ENCODE assay signal across 30 cellular contexts in genomic region chr3:171821778-171822358, GRCh38. TPM values are rescaled to one million over a fixed set of nuclear protein-coding genes. Genes with fewer than 3 reads are reported as not detected.
DNase-seq lines count a peak whose midpoint lies in the region; ATAC-seq, FAIRE-seq and TF ChIP-seq lines count a peak whose summit lies in the region.
"Had no signal": no experiment of that assay in that cellular context is flagged by ENCODE, and none has a peak within 500 bp of the region (broad histone marks: within the 10 kb centered on the region; RNA-seq: fewer than 3 reads in every experiment).

No MANE protein-coding gene starts in this region.

- FAIRE-seq in RCC 7860 (lab: Jason Lieb, UNC) (peak; percentile 49), endothelial cell of umbilical vein (lab: Jason Lieb, UNC) (no peak)
- FAIRE-seq: A204.1, GM12892, HTR-8/SVneo had no signal

- CTCF ChIA-PET in endothelial cell of umbilical vein (lab: Charles Lee) = interaction anchor here (1.1 to 1.4 kb wide), 2 partner anchors 12 to 31 kb away, joined by 3 to 6 read pairs; partner anchors contain the start of gene PLD1

- BruUV-seq in endothelial cell of umbilical vein (replicated peaks; lab: Mats Ljungman, UMichigan) = no TSS peak

- DNase-seq in activated naive CD8-positive, alpha-beta T cell treated with anti-CD3 and anti-CD28 coated beads, Interleukin-2, amount 50 U/mL, for 24 hours = no peak
- DNase-seq in activated naive CD8-positive, alpha-beta T cell treated with anti-CD3 and anti-CD28 coated beads for 36 hours = no peak
- DNase-seq in RCC 7860 (ENCODE audit: low spot score) = no peak
- no peak for DNase-seq in endothelial cell of umbilical vein (ENCODE audit: low read depth, low spot score)
- DNase-seq in stimulated activated naive CD8-positive, alpha-beta T cell treated with anti-CD3 and anti-CD28 coated beads, Interleukin-15, Interleukin-2, amounts not matched to agents 100 U/mL and 50 U/mL, for 24 hours = no peak
- DNase-seq in activated T-cell treated with anti-CD3 and anti-CD28 coated beads for 4 hours = no peak
- DNase-seq in LoVo (ENCODE audit: low spot score) = no peak
- DNase-seq: AML-193; CD4-positive, alpha-beta T cell; COR-L47; DMS79; EL; GDM1; H9; KG1; NCI-H1048; NCI-H1417; NCI-H1694 treated with DMSO at 0.1 percent for 48 hours; NCI-H2081; NCI-H2227 treated with DMSO at 0.1 percent for 48 hours; NCI-H510A; NCI-H69; SHP77 had no signal

- dilution Hi-C loops in endothelial cell of umbilical vein (cut with MboI; ENCODE audit: extremely low pct_ligation_motif_present, low sequenced_read_pairs) = no loop called here

- no peak overlapping the region for H3K4me3 ChIP-seq in endothelial cell of umbilical vein (replicated peaks in 1 of 3; ENCODE audit: insufficient read depth in 1 of 3, low read depth in 1 of 3, low read length in 3 of 3)
- H3K4me3 ChIP-seq: BLaER1 treated with 17β-estradiol and CSF1 and Interleukin-3, amounts not matched to agents 10 nM and 100 nM; GM23338 had no signal

- H3K79me2 ChIP-seq in endothelial cell of umbilical vein (ENCODE audit: control insufficient read depth, insufficient read depth, low read length) = no peaks in the 10 kb centered on the region

- no peak overlapping the region for H3K4me3 Mint-ChIP-seq in activated naive CD8-positive, alpha-beta T cell treated with anti-CD3 and anti-CD28 coated beads, Interleukin-2, amount 50 U/mL, for 24 hours
- H3K4me3 Mint-ChIP-seq in activated naive CD8-positive, alpha-beta T cell treated with anti-CD3 and anti-CD28 coated beads for 36 hours = no peak overlapping the region
- H3K4me3 Mint-ChIP-seq: CD4-positive, alpha-beta T cell; GM23338; H9 had no signal

- no peak for TF ChIP-seq CTCF in endothelial cell of umbilical vein (IDR thresholded peaks at IDR 0.05; ENCODE audit: extremely low read depth in 1 of 2, insufficient read depth in 1 of 2, low read depth in 1 of 2, low read length in 2 of 2)

- no peak overlapping the region for H2AFZ ChIP-seq in endothelial cell of umbilical vein (ENCODE audit: low read depth, low read length)
- H2AFZ ChIP-seq: GM23338 had no signal

- no peaks in the 10 kb centered on the region for H3K9me3 ChIP-seq in endothelial cell of umbilical vein (replicated peaks; ENCODE audit: control insufficient read depth, insufficient read depth, low read length)

- intact Hi-C loops in endothelial cell of umbilical vein (cut with micrococcal nuclease) = no loop called here

- no peaks in the 10 kb centered on the region for H4K20me1 ChIP-seq in endothelial cell of umbilical vein (replicated peaks; ENCODE audit: control insufficient read depth, extremely low read depth, insufficient read depth, low read length)
- H4K20me1 ChIP-seq: BLaER1 treated with 17β-estradiol and CSF1 and Interleukin-3, amounts not matched to agents 10 nM and 100 nM had no signal

- H3K36me3 Mint-ChIP-seq in activated naive CD8-positive, alpha-beta T cell treated with anti-CD3 and anti-CD28 coated beads, Interleukin-2, amount 50 U/mL, for 24 hours (ENCODE audit: low read depth) = no peaks in the 10 kb centered on the region
- H3K36me3 Mint-ChIP-seq in activated naive CD8-positive, alpha-beta T cell treated with anti-CD3 and anti-CD28 coated beads for 36 hours = no peaks in the 10 kb centered on the region

- no peak overlapping the region for H3K4me2 ChIP-seq in endothelial cell of umbilical vein (ENCODE audit: insufficient read depth, low read length)
- H3K4me2 ChIP-seq: BLaER1 treated with 17β-estradiol and CSF1 and Interleukin-3, amounts not matched to agents 10 nM and 100 nM; GM23338 had no signal

- no peak for TF ChIP-seq POLR2A in endothelial cell of umbilical vein (IDR thresholded peaks at IDR 0.05; ENCODE audit: low read depth, low read length)

- H3K4me1 ChIP-seq in endothelial cell of umbilical vein (ENCODE audit: control insufficient read depth, extremely low read depth, insufficient read depth, low read length) = peaks cover 17% of the 10 kb centered on the region

- H3K27ac Mint-ChIP-seq in activated naive CD8-positive, alpha-beta T cell treated with anti-CD3 and anti-CD28 coated beads, Interleukin-2, amount 50 U/mL, for 24 hours = no peak overlapping the region
- no peak overlapping the region for H3K27ac Mint-ChIP-seq in activated naive CD8-positive, alpha-beta T cell treated with anti-CD3 and anti-CD28 coated beads for 36 hours
- H3K27ac Mint-ChIP-seq: CD4-positive, alpha-beta T cell; GM23338; H9 had no signal

- H3K4me1 Mint-ChIP-seq in activated naive CD8-positive, alpha-beta T cell treated with anti-CD3 and anti-CD28 coated beads, Interleukin-2, amount 50 U/mL, for 24 hours = peaks cover 13% of the 10 kb centered on the region
- H3K4me1 Mint-ChIP-seq in activated naive CD8-positive, alpha-beta T cell treated with anti-CD3 and anti-CD28 coated beads for 36 hours = peaks cover 10% of the 10 kb centered on the region

- no peaks in the 10 kb centered on the region for H3K36me3 ChIP-seq in endothelial cell of umbilical vein (ENCODE audit: control insufficient read depth in 2 of 2, extremely low read depth in 1 of 2, insufficient read depth in 2 of 2, low read length in 2 of 2)
- H3K36me3 ChIP-seq: BLaER1 treated with 17β-estradiol and CSF1 and Interleukin-3, amounts not matched to agents 10 nM and 100 nM had no signal

- H3K9me3 Mint-ChIP-seq in activated naive CD8-positive, alpha-beta T cell treated with anti-CD3 and anti-CD28 coated beads, Interleukin-2, amount 50 U/mL, for 24 hours = no peaks in the 10 kb centered on the region
- H3K9me3 Mint-ChIP-seq in activated naive CD8-positive, alpha-beta T cell treated with anti-CD3 and anti-CD28 coated beads for 36 hours = peaks cover 1% of the 10 kb centered on the region
- H3K9me3 Mint-ChIP-seq: CD4-positive, alpha-beta T cell; GM23338; H9 had no signal

- peaks cover 21% of the 10 kb centered on the region for H3K27me3 Mint-ChIP-seq in activated naive CD8-positive, alpha-beta T cell treated with anti-CD3 and anti-CD28 coated beads, Interleukin-2, amount 50 U/mL, for 24 hours
- peaks cover 33% of the 10 kb centered on the region for H3K27me3 Mint-ChIP-seq in activated naive CD8-positive, alpha-beta T cell treated with anti-CD3 and anti-CD28 coated beads for 36 hours

- no peaks in the 10 kb centered on the region for H3K27me3 ChIP-seq in endothelial cell of umbilical vein (ENCODE audit: control insufficient read depth in 2 of 2, insufficient read depth in 2 of 2, low read length in 2 of 2)
- H3K27me3 ChIP-seq: BLaER1 treated with 17β-estradiol and CSF1 and Interleukin-3, amounts not matched to agents 10 nM and 100 nM had no signal

- POLR2A ChIA-PET in endothelial cell of umbilical vein (lab: Charles Lee) = no interaction called here

- H3K9ac ChIP-seq in endothelial cell of umbilical vein (replicated peaks; ENCODE audit: extremely low read depth, insufficient read depth, low read length) = no peak overlapping the region
- H3K9ac ChIP-seq: BLaER1 treated with 17β-estradiol and CSF1 and Interleukin-3, amounts not matched to agents 10 nM and 100 nM had no signal

- no peaks in the 10 kb centered on the region for H3K9me1 ChIP-seq in endothelial cell of umbilical vein (replicated peaks; ENCODE audit: control insufficient read depth, extremely low read depth, insufficient read depth, low read length)

- no peak overlapping the region for H3K27ac ChIP-seq in endothelial cell of umbilical vein (ENCODE audit: insufficient read depth, low read depth, low read length)
- H3K27ac ChIP-seq: BLaER1 treated with 17β-estradiol and CSF1 and Interleukin-3, amounts not matched to agents 10 nM and 100 nM; RWPE1 had no signal

- peak; percentile 68 for ATAC-seq in activated naive CD8-positive, alpha-beta T cell treated with anti-CD3 and anti-CD28 coated beads, Interleukin-2, amount 50 U/mL, for 24 hours
- peak; percentile 49 for ATAC-seq in stimulated activated naive CD8-positive, alpha-beta T cell treated with anti-CD3 and anti-CD28 coated beads, Interleukin-15, Interleukin-2, amounts not matched to agents 100 U/mL and 50 U/mL, for 24 hours
- ATAC-seq in GM21529 (IDR thresholded peaks at IDR 0.05; ENCODE audit: unreplicated experiment) = no peak
- ATAC-seq: GM23338 had no signal

TF ChIP-seq in endothelial cell of umbilical vein, 7 proteins besides CTCF, POLR2A, EP300 and RAD21:
- TF ChIP-seq EZH2 (IDR thresholded peaks at IDR 0.05; ENCODE audit: borderline replicate concordance, low read depth, low read length, severe bottlenecking) (no peak), FOS (IDR thresholded peaks at IDR 0.05; ENCODE audit: borderline replicate concordance, insufficient read depth, low read length) (peak; percentile 24)

RNA-seq across cellular contexts. Expression of gene PLD1, which starts 11.6 kb away (rescaled TPM):
- under 1 TPM; 0.18 to 0.52 TPM for total RNA-seq in activated naive CD8-positive, alpha-beta T cell treated with anti-CD3 and anti-CD28 coated beads for 36 hours
- 75.6 and 108 TPM in 2 replicates for total RNA-seq in endothelial cell of umbilical vein
- 35.7 and 42.0 TPM in 2 replicates for polyA plus RNA-seq in endothelial cell of umbilical vein
- polyA plus RNA-seq in endothelial cell of umbilical vein (2011; cell fraction: cytosol; rRNA removed) = 33.4 and 33.6 TPM in 2 replicates
- polyA plus RNA-seq in endothelial cell of umbilical vein (2011; cell fraction: nucleus; rRNA removed) = 169 and 198 TPM in 2 replicates
- 32.5 and 45.4 TPM in 2 replicates for polyA plus RNA-seq in endothelial cell of umbilical vein (2012)
- polyA minus RNA-seq in endothelial cell of umbilical vein = 168 and 217 TPM in 2 replicates
- polyA minus RNA-seq in endothelial cell of umbilical vein (2011; cell fraction: cytosol; rRNA and poly(A)+ RNA removed) = 10.1 TPM
- 352 and 548 TPM in 2 replicates for polyA minus RNA-seq in endothelial cell of umbilical vein (2011; cell fraction: nucleus; rRNA and poly(A)+ RNA removed)

RNA-seq across cellular contexts. Expression of gene TMEM212, which starts 21.3 kb away (rescaled TPM):
- total RNA-seq in activated naive CD8-positive, alpha-beta T cell treated with anti-CD3 and anti-CD28 coated beads for 36 hours = not detected
- not detected in 2 replicates for total RNA-seq in endothelial cell of umbilical vein
- 0.14 TPM in 1 of 2 replicates, not detected in the other for polyA plus RNA-seq in endothelial cell of umbilical vein
- not detected in 2 replicates for polyA plus RNA-seq in endothelial cell of umbilical vein (2011; cell fraction: cytosol; rRNA removed)
- polyA plus RNA-seq in endothelial cell of umbilical vein (2011; cell fraction: nucleus; rRNA removed) = 0.11 TPM in 1 of 2 replicates, not detected in the other
- polyA plus RNA-seq in endothelial cell of umbilical vein (2012) = not detected in 2 replicates
- not detected in 2 replicates for polyA minus RNA-seq in endothelial cell of umbilical vein
- not detected for polyA minus RNA-seq in endothelial cell of umbilical vein (2011; cell fraction: cytosol; rRNA and poly(A)+ RNA removed)
- 0.91 and 1.3 TPM in 2 replicates for polyA minus RNA-seq in endothelial cell of umbilical vein (2011; cell fraction: nucleus; rRNA and poly(A)+ RNA removed)
- total RNA-seq: CD4-positive, alpha-beta T cell; GM23338; H9 had no signal
- polyA plus RNA-seq: GM23338 had no signal

Comparison
In these comparisons a context has a peak if more than half of its experiments do, and no peak if none do; other contexts are left out.
1. RNA of gene PLD1, which starts 11.6 kb away (total RNA-seq): 75.6 to 108 TPM in endothelial cell of umbilical vein; 0.18 to 0.52 TPM in activated naive CD8-positive, alpha-beta T cell treated with anti-CD3 and anti-CD28 coated beads for 36 hours; every median in the first group is over 10 times any median in the second.